Comparison of ENCODE assay signal across 11 cellular contexts in genomic region chr10:130686680-130687300, GRCh38.
A peak's percentile ranks its signal among the peaks of the same experiment; 100 is the strongest.
DNase-seq lines count a peak whose midpoint lies in the region; TF ChIP-seq lines count a peak whose summit lies in the region.
"Had no signal": no experiment of that assay in that cellular context is flagged by ENCODE, and none has a peak within 500 bp of the region (broad histone marks: within the 10 kb centered on the region; RNA-seq: fewer than 3 reads in every experiment).

No MANE protein-coding gene starts in this region.

- H3K27ac Mint-ChIP-seq in nephron: no peak overlapping the region
- H3K27ac Mint-ChIP-seq in HFFc6: no peak overlapping the region
- H3K27ac Mint-ChIP-seq in activated CD4-positive, alpha-beta T cell treated with anti-CD3 and anti-CD28 coated beads, Interleukin-2, amount 10 ng/mL, durations not matched to agents 7 days and 5 days: no peak overlapping the region
- H3K27ac Mint-ChIP-seq: memory B cell; stimulated activated naive CD8-positive, alpha-beta T cell treated with anti-CD3 and anti-CD28 coated beads, Interleukin-15, amount 100 ng/mL, for 72 hours had no signal

- H3K4me3 ChIP-seq in NB4 (ENCODE audit: low read depth, low read length): no peak overlapping the region

- TF ChIP-seq CTCF in NB4 (IDR thresholded peaks at IDR 0.05; ENCODE audit: low read depth, low read length): peak; percentile 49
- TF ChIP-seq CTCF in nephron (IDR thresholded peaks at IDR 0.05; ENCODE audit: unreplicated experiment in 3 of 3): peak; percentile 57 to 66 (median 62)
- no peak for TF ChIP-seq CTCF in HFFc6 (IDR thresholded peaks at IDR 0.05)

- H3K9me3 Mint-ChIP-seq in nephron (peaks cover 4% of the 10 kb centered on the region), HFFc6 (peaks cover 69% of the 10 kb centered on the region)
- H3K9me3 Mint-ChIP-seq in activated CD4-positive, alpha-beta T cell treated with anti-CD3 and anti-CD28 coated beads, Interleukin-2, amount 10 ng/mL, durations not matched to agents 7 days and 5 days: peaks cover 3% of the 10 kb centered on the region

- CTCF ChIA-PET in activated CD4-positive, alpha-beta T cell treated with anti-CD3 and anti-CD28 coated beads, Interleukin-2, amount 10 ng/mL, durations not matched to agents 7 days and 5 days (lab: Charles Lee): no interaction called here

- H3K4me3 Mint-ChIP-seq in nephron (no peak overlapping the region), HFFc6 (no peak overlapping the region)
- no peak overlapping the region for H3K4me3 Mint-ChIP-seq in activated CD4-positive, alpha-beta T cell treated with anti-CD3 and anti-CD28 coated beads, Interleukin-2, amount 10 ng/mL, durations not matched to agents 7 days and 5 days
- H3K4me3 Mint-ChIP-seq: memory B cell; stimulated activated naive CD8-positive, alpha-beta T cell treated with anti-CD3 and anti-CD28 coated beads, Interleukin-15, amount 100 ng/mL, for 72 hours had no signal

- DNase-seq in DMS153 treated with DMSO at 0.1 percent for 48 hours (lab: John Stamatoyannopoulos, UW; ENCODE audit: unreplicated experiment) (peak; percentile 16), NB4 (ENCODE audit: low read depth) (peak; percentile 21), astrocyte of the hippocampus (ENCODE audit: low read depth, low spot score) (peak; percentile 1), HFFc6 (no peak), AML-193 (lab: John Stamatoyannopoulos, UW) (no peak)
- DNase-seq in activated naive CD4-positive, alpha-beta T cell (lab: John Stamatoyannopoulos, UW): no peak
- no peak for DNase-seq in activated CD4-positive, alpha-beta T cell treated with anti-CD3 and anti-CD28 coated beads, Interleukin-2, amount 10 ng/mL, durations not matched to agents 7 days and 5 days
- DNase-seq: activated CD8-positive, alpha-beta memory T cell treated with anti-CD3 and anti-CD28 coated beads for 24 hours; stimulated activated naive CD8-positive, alpha-beta T cell treated with anti-CD3 and anti-CD28 coated beads, Interleukin-15, amount 100 ng/mL, for 72 hours had no signal

- H3K36me3 Mint-ChIP-seq in nephron (ENCODE audit: low read depth) (no peaks in the 10 kb centered on the region), HFFc6 (ENCODE audit: low read depth) (no peaks in the 10 kb centered on the region)
- no peaks in the 10 kb centered on the region for H3K36me3 Mint-ChIP-seq in activated CD4-positive, alpha-beta T cell treated with anti-CD3 and anti-CD28 coated beads, Interleukin-2, amount 10 ng/mL, durations not matched to agents 7 days and 5 days (ENCODE audit: low read depth)
- H3K36me3 Mint-ChIP-seq: memory B cell had no signal

- TF ChIP-seq POLR2A in NB4 (IDR thresholded peaks at IDR 0.05; ENCODE audit: extremely low read depth, insufficient read length): no peak

- POLR2A ChIA-PET in activated CD4-positive, alpha-beta T cell treated with anti-CD3 and anti-CD28 coated beads, Interleukin-2, amount 10 ng/mL, durations not matched to agents 7 days and 5 days (lab: Charles Lee): no interaction called here

- no peaks in the 10 kb centered on the region for H3K4me1 Mint-ChIP-seq in nephron
- no peaks in the 10 kb centered on the region for H3K4me1 Mint-ChIP-seq in HFFc6 (ENCODE audit: low read depth)
- H3K4me1 Mint-ChIP-seq in activated CD4-positive, alpha-beta T cell treated with anti-CD3 and anti-CD28 coated beads, Interleukin-2, amount 10 ng/mL, durations not matched to agents 7 days and 5 days: no peaks in the 10 kb centered on the region
- H3K4me1 Mint-ChIP-seq: memory B cell; stimulated activated naive CD8-positive, alpha-beta T cell treated with anti-CD3 and anti-CD28 coated beads, Interleukin-15, amount 100 ng/mL, for 72 hours had no signal

- peaks cover 27% of the 10 kb centered on the region for H3K27me3 Mint-ChIP-seq in nephron (ENCODE audit: low read depth)
- no peaks in the 10 kb centered on the region; the same call in 1 of the 2 replicates for H3K27me3 Mint-ChIP-seq in HFFc6 (ENCODE audit: insufficient read depth)
- no peaks in the 10 kb centered on the region for H3K27me3 Mint-ChIP-seq in activated CD4-positive, alpha-beta T cell treated with anti-CD3 and anti-CD28 coated beads, Interleukin-2, amount 10 ng/mL, durations not matched to agents 7 days and 5 days
- H3K27me3 Mint-ChIP-seq: memory B cell had no signal

Comparison
In these comparisons a context has a peak if more than half of its experiments do, and no peak if none do; other contexts are left out.
1. DNase-seq: peak in DMS153 treated with DMSO at 0.1 percent for 48 hours (single experiment), NB4 (single experiment) and astrocyte of the hippocampus (single experiment); none in HFFc6 (single experiment), AML-193 (0 of 2), activated naive CD4-positive, alpha-beta T cell (0 of 4) and activated CD4-positive, alpha-beta T cell treated with anti-CD3 and anti-CD28 coated beads, Interleukin-2, amount 10 ng/mL, durations not matched to agents 7 days and 5 days (single experiment).